ENCODE assay signal across 8 cellular contexts in the genomic region with DNA sequence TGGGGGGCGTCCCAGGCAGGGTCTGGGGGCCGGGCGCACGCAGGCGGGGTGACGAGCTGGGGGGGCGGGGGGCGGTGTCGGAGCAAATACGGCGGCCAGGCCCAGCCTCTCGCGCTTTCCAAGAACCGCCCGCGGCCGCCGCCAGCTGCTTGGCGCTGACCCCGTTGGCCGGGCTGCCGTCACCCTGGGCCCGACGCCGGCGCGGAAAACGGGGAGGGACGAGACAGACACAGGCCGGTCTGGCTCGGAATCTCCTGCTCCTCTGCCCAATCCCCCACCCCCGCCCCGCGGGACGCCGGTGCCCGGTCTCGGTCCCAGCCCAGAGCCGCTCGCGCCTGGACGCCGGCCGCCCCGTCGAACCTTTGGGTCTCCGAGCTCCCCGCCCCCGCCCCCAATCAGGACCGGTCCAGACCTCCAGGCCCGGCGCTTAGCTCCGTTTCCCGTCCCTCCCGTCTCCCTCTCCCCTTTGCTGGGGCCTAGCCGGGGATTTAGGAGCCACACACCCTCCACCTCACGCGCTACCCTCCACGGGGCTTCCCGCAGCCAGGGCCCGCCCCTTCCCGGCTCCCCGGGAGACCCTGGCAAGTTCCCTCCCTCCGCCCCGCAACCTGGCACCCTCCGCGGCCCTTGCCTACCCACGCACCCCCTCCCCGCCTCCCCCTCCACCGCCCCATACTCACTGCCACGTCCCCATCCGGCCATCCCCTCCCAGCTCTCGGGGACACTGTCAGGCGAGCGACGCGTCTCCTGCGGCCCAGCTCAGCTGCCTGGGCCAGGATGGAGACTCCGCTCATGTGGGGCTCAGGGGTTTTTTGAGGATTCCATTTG. TPM values are rescaled to one million over a fixed set of nuclear protein-coding genes. Genes with fewer than 3 reads are reported as not detected.
DNase-seq lines count a peak whose midpoint lies in the region; ATAC-seq lines count a peak whose summit lies in the region.

No MANE protein-coding gene starts in this region.

- H3K36me3 ChIP-seq in mesodermal cell (ENCODE audit: control insufficient read depth, insufficient read depth, low read length) = peaks cover 9% of the 10 kb centered on the region

- peaks cover 23% of the 10 kb centered on the region for H3K36me3 Mint-ChIP-seq in effector memory CD8-positive, alpha-beta T cell (ENCODE audit: insufficient read depth)

- ATAC-seq in effector memory CD8-positive, alpha-beta T cell (replicated peaks) = no peak
- ATAC-seq in HG02642 (IDR thresholded peaks at IDR 0.05; ENCODE audit: poor library complexity, unreplicated experiment) = no peak

- peaks cover 2 to 3% of the 10 kb centered on the region in 2 donors for H3K4me1 Mint-ChIP-seq in effector memory CD8-positive, alpha-beta T cell (ENCODE audit: low read depth in 2 of 2)

- no peak overlapping the region for H3K27ac ChIP-seq in mesodermal cell (ENCODE audit: low read depth, low read length, severe bottlenecking)

- no peaks in the 10 kb centered on the region for H3K4me1 ChIP-seq in mesodermal cell (ENCODE audit: control insufficient read depth, insufficient read depth, low read length, poor library complexity, severe bottlenecking)

- no peaks in the 10 kb centered on the region for H3K9me3 ChIP-seq in mesodermal cell (ENCODE audit: control insufficient read depth, low read length)

- no peaks in the 10 kb centered on the region for H3K27me3 Mint-ChIP-seq in effector memory CD8-positive, alpha-beta T cell

- H3K27ac Mint-ChIP-seq in effector memory CD8-positive, alpha-beta T cell = peak overlapping the region in 1 of 2 donors; percentile 86

- DNase-seq in AG08395 (ENCODE audit: low spot score) (peak; percentile 57), NCI-H2029 treated with DMSO at 0.1 percent for 48 hours (lab: John Stamatoyannopoulos, UW) (peak; percentile 3), Ammon's horn (ENCODE audit: low spot score) (no peak), NCI-H526 (lab: John Stamatoyannopoulos, UW) (no peak), SIG-M5 (lab: John Stamatoyannopoulos, UW) (no peak)
- DNase-seq in effector memory CD8-positive, alpha-beta T cell = peak in 2 of 3 experiments; percentile 35 to 40

- H3K4me3 Mint-ChIP-seq in effector memory CD8-positive, alpha-beta T cell = peak overlapping the region; percentile 85 to 86

- 26 to 34% methylated on average over 17 to 56 of the region's 79 CpGs for WGBS in mesodermal cell (ENCODE audit: insufficient coverage in 2 of 2), 2 experiments

- H3K4me3 ChIP-seq in mesodermal cell (ENCODE audit: extremely low read depth, insufficient read depth, low read length, poor library complexity, severe bottlenecking) = peak overlapping the region; percentile 30

- H3K9me3 Mint-ChIP-seq in effector memory CD8-positive, alpha-beta T cell = no peaks in the 10 kb centered on the region

RNA-seq across cellular contexts. Expression of gene MMP23B, which starts 0.8 kb away (rescaled TPM):
- polyA plus RNA-seq in mesodermal cell (2013, experiment 1 of 2) = 29.6 TPM
- polyA plus RNA-seq in mesodermal cell (2013, experiment 2 of 2) = 25.3 TPM

RNA-seq across cellular contexts. Expression of gene MIB2, which starts 15.9 kb away (rescaled TPM):
- 46.6 TPM for polyA plus RNA-seq in mesodermal cell (2013, experiment 1 of 2)
- 34.3 TPM for polyA plus RNA-seq in mesodermal cell (2013, experiment 2 of 2)

RNA-seq across cellular contexts. Expression of gene CDK11B, which starts 27.6 kb away (rescaled TPM):
- polyA plus RNA-seq in mesodermal cell (2013, experiment 1 of 2) = 35.7 TPM
- polyA plus RNA-seq in mesodermal cell (2013, experiment 2 of 2) = 39.3 TPM

RNA-seq across cellular contexts. Expression of gene FNDC10, which starts 31.2 kb away (rescaled TPM):
- 4.2 TPM for polyA plus RNA-seq in mesodermal cell (2013, experiment 1 of 2)
- polyA plus RNA-seq in mesodermal cell (2013, experiment 2 of 2) = 4.1 TPM

RNA-seq across cellular contexts. Expression of gene SSU72, which starts 56.5 kb away (rescaled TPM):
- polyA plus RNA-seq in mesodermal cell (2013, experiment 1 of 2) = 130 TPM
- 125 TPM for polyA plus RNA-seq in mesodermal cell (2013, experiment 2 of 2)

Comparison
In these comparisons a context has a peak if more than half of its experiments do, and no peak if none do; other contexts are left out.
1. DNase-seq: peak in AG08395 (single experiment), NCI-H2029 treated with DMSO at 0.1 percent for 48 hours (single experiment) and effector memory CD8-positive, alpha-beta T cell (2 of 3); none in Ammon's horn (single experiment), NCI-H526 (0 of 2) and SIG-M5 (single experiment).